9 cellular contexts compared by ENCODE assay signal in genomic region chr5:62720036-62720441, GRCh38.
DNase-seq lines count a peak whose midpoint lies in the region; ATAC-seq and TF ChIP-seq lines count a peak whose summit lies in the region.
"Had no signal": no experiment of that assay in that cellular context is flagged by ENCODE, and none has a peak within 500 bp of the region (broad histone marks: within the 10 kb centered on the region; RNA-seq: fewer than 3 reads in every experiment).

No MANE protein-coding gene starts in this region.

- H3K4me1 Mint-ChIP-seq in CD4-positive, alpha-beta memory T cell: no peaks in the 10 kb centered on the region
- H3K4me1 Mint-ChIP-seq: naive thymus-derived CD8-positive, alpha-beta T cell had no signal

- no peak overlapping the region for H3K4me3 Mint-ChIP-seq in CD4-positive, alpha-beta memory T cell
- H3K4me3 Mint-ChIP-seq: naive thymus-derived CD8-positive, alpha-beta T cell had no signal

- peak; percentile 56 for TF ChIP-seq CTCF in retinal pigment epithelial cell (conservative IDR thresholded peaks at IDR 0.05; ENCODE audit: low read depth, low read length)

- CTCF ChIA-PET in CD4-positive, alpha-beta memory T cell (lab: Charles Lee; ENCODE audit: partially characterized antibody): interaction anchor here (0.5 kb wide), 1 partner anchor 256 kb away, joined by 3 read pairs; no protein-coding TSS in a partner anchor

- peak; percentile 90 for ATAC-seq in GM18861 (IDR thresholded peaks at IDR 0.05; ENCODE audit: unreplicated experiment)
- peak; percentile 98 for ATAC-seq in HG02884 (IDR thresholded peaks at IDR 0.05; ENCODE audit: unreplicated experiment)

- intact Hi-C loops in CD4-positive, alpha-beta memory T cell (cut with micrococcal nuclease): no loop called here

- H3K27me3 ChIP-seq in CD4-positive, alpha-beta memory T cell (ENCODE audit: insufficient read depth, low read length): no peaks in the 10 kb centered on the region

- H3K36me3 ChIP-seq in CD4-positive, alpha-beta memory T cell (ENCODE audit: insufficient read depth, low read length): no peaks in the 10 kb centered on the region

- peak; percentile 88 for DNase-seq in DMS53 (lab: John Stamatoyannopoulos, UW)
- peak; percentile 33 for DNase-seq in NCI-H187 treated with DMSO at 0.1 percent for 48 hours (lab: John Stamatoyannopoulos, UW)
- peak; percentile 45 for DNase-seq in dermis blood vessel endothelial cell
- no peak for DNase-seq in retinal pigment epithelial cell (ENCODE audit: low read depth)
- DNase-seq in cortex of kidney (lab: John Stamatoyannopoulos, UW): no peak
- DNase-seq in CD4-positive, alpha-beta memory T cell: no peak
- DNase-seq: naive thymus-derived CD8-positive, alpha-beta T cell had no signal

- H3K27ac ChIP-seq in CD4-positive, alpha-beta memory T cell (ENCODE audit: low read depth, low read length): no peak overlapping the region

- H3K27me3 Mint-ChIP-seq in CD4-positive, alpha-beta memory T cell: peaks cover 20 to 24% of the 10 kb centered on the region in 2 donors

- H3K9me3 Mint-ChIP-seq in CD4-positive, alpha-beta memory T cell: peaks cover 0 to 3% (median 0%) of the 10 kb centered on the region in 8 donors
- H3K9me3 Mint-ChIP-seq: naive thymus-derived CD8-positive, alpha-beta T cell had no signal

- no peaks in the 10 kb centered on the region for H3K9me3 ChIP-seq in CD4-positive, alpha-beta memory T cell (ENCODE audit: control insufficient read depth in 1 of 2, low read length in 2 of 2)

- H3K4me1 ChIP-seq in CD4-positive, alpha-beta memory T cell (ENCODE audit: insufficient read depth, low read length): no peaks in the 10 kb centered on the region

- no peaks in the 10 kb centered on the region for H3K36me3 Mint-ChIP-seq in CD4-positive, alpha-beta memory T cell
- H3K36me3 Mint-ChIP-seq: naive thymus-derived CD8-positive, alpha-beta T cell had no signal

- no peak overlapping the region for H3K27ac Mint-ChIP-seq in CD4-positive, alpha-beta memory T cell

- POLR2A ChIA-PET in CD4-positive, alpha-beta memory T cell (lab: Charles Lee; ENCODE audit: partially characterized antibody): no interaction called here

- no peak overlapping the region for H3K4me3 ChIP-seq in retinal pigment epithelial cell (ENCODE audit: low read length)
- no peak overlapping the region for H3K4me3 ChIP-seq in CD4-positive, alpha-beta memory T cell (ENCODE audit: low read length in 2 of 2)

Comparison
In these comparisons a context has a peak if more than half of its experiments do, and no peak if none do; other contexts are left out.
1. DNase-seq: peak in DMS53 (single experiment), NCI-H187 treated with DMSO at 0.1 percent for 48 hours (single experiment) and dermis blood vessel endothelial cell (single experiment); none in retinal pigment epithelial cell (single experiment), cortex of kidney (single experiment) and CD4-positive, alpha-beta memory T cell (0 of 5).